2 cellular contexts compared by ENCODE assay signal in the genomic region with DNA sequence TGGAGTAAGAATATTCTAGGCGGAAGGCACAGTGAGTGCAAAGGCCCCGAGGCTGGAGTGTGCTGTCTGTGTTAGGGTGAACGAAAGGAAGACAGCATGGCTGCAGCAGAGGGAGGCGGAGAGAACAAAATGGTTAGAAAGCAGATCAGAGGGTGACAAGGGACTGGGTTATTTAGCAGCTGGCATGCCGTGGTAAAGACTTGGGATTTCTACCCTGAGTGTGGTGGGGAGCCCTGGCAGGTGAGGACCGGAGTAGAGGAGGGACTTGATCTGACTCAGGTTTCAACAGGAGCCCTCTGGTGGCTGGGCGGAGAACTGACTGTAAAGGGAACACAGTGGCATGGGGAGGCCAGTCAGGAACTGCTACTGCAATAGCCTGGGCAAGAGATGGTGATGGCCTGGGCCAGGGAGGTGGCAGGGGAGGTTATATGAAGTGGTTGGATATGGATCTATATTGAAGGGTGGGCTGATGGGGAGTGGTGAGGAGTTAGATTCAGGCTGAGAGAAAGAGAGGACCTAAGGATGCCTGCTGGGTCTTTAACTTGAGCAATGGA.
TF ChIP-seq lines count a peak whose summit lies in the region.

No MANE protein-coding gene starts in this region.

TF ChIP-seq in HEK293T, 16 proteins besides CTCF, POLR2A, EP300 and RAD21:
- TF ChIP-seq ELF4 (IDR thresholded peaks at IDR 0.05) (no peak), CTBP1 (IDR thresholded peaks at IDR 0.05; ENCODE audit: borderline replicate concordance) (no peak), BHLHE40 (IDR thresholded peaks at IDR 0.05; ENCODE audit: borderline replicate concordance) (no peak), TARDBP (IDR thresholded peaks at IDR 0.05) (no peak), SUZ12 (IDR thresholded peaks at IDR 0.05) (no peak), SP1 (IDR thresholded peaks at IDR 0.05) (no peak), FOXK2 (IDR thresholded peaks at IDR 0.05) (no peak), FOXA1 (IDR thresholded peaks at IDR 0.05) (no peak), ARNT (IDR thresholded peaks at IDR 0.05) (no peak), LEF1 (IDR thresholded peaks at IDR 0.05; ENCODE audit: borderline replicate concordance) (no peak), HDGF (IDR thresholded peaks at IDR 0.05; ENCODE audit: borderline replicate concordance) (no peak), L3MBTL2 (conservative IDR thresholded peaks at IDR 0.05) (no peak), NFRKB (IDR thresholded peaks at IDR 0.05) (no peak)
- TF ChIP-seq, protein P1, sequence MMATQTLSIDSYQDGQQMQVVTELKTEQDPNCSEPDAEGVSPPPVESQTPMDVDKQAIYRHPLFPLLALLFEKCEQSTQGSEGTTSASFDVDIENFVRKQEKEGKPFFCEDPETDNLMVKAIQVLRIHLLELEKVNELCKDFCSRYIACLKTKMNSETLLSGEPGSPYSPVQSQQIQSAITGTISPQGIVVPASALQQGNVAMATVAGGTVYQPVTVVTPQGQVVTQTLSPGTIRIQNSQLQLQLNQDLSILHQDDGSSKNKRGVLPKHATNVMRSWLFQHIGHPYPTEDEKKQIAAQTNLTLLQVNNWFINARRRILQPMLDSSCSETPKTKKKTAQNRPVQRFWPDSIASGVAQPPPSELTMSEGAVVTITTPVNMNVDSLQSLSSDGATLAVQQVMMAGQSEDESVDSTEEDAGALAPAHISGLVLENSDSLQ (IDR thresholded peaks at IDR 0.05) = no peak

TF ChIP-seq in K562, 482 proteins besides CTCF, POLR2A, EP300 and RAD21 (continues in another document):
- TF ChIP-seq ESRRA (IDR thresholded peaks at IDR 0.05; ENCODE audit: borderline replicate concordance, low read depth) = peak; percentile 42; the same call in 1 of the 2 replicates
- no peak; the same call in 1 of the 2 replicates for TF ChIP-seq ZNF174 (CRISPR knock-in tag; IDR thresholded peaks at IDR 0.05)
- TF ChIP-seq HLTF (IDR thresholded peaks at IDR 0.05) = no peak
- no peak for TF ChIP-seq ZNF764 (CRISPR knock-in tag; IDR thresholded peaks at IDR 0.05; ENCODE audit: low read depth)
- TF ChIP-seq, protein P2, sequence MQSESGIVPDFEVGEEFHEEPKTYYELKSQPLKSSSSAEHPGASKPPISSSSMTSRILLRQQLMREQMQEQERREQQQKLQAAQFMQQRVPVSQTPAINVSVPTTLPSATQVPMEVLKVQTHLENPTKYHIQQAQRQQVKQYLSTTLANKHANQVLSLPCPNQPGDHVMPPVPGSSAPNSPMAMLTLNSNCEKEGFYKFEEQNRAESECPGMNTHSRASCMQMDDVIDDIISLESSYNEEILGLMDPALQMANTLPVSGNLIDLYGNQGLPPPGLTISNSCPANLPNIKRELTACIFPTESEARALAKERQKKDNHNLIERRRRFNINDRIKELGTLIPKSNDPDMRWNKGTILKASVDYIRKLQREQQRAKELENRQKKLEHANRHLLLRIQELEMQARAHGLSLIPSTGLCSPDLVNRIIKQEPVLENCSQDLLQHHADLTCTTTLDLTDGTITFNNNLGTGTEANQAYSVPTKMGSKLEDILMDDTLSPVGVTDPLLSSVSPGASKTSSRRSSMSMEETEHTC (IDR thresholded peaks at IDR 0.05) = no peak
- peak; percentile 54; the same call in 1 of the 2 replicates for TF ChIP-seq ZNF444 (CRISPR knock-in tag; IDR thresholded peaks at IDR 0.05)
- no peak for TF ChIP-seq ELK1 (CRISPR knock-in tag; IDR thresholded peaks at IDR 0.05)
- TF ChIP-seq ZNF76 (CRISPR knock-in tag; IDR thresholded peaks at IDR 0.05; ENCODE audit: borderline replicate concordance) = no peak; the same call in none of the 2 replicates
- peak; percentile 82 for TF ChIP-seq NBN (IDR thresholded peaks at IDR 0.05; ENCODE audit: low read depth)
- TF ChIP-seq PTBP1 (IDR thresholded peaks at IDR 0.05; ENCODE audit: low read depth, low read length) = no peak
- peak; percentile 86 for TF ChIP-seq CC2D1A (IDR thresholded peaks at IDR 0.05)
- peak; percentile 69; the same call in 1 of the 2 replicates for TF ChIP-seq MTA3 (IDR thresholded peaks at IDR 0.05; ENCODE audit: borderline replicate concordance)
- 0 out of 2 replicates have a peak, but pooled peaks have one; percentile 19 for TF ChIP-seq CBX5 (IDR thresholded peaks at IDR 0.05; ENCODE audit: borderline replicate concordance, low read depth)
- TF ChIP-seq ZKSCAN1 (IDR thresholded peaks at IDR 0.05; ENCODE audit: low read depth, low read length) = peak; percentile 74
- TF ChIP-seq ZNF766 (CRISPR knock-in tag; conservative IDR thresholded peaks at IDR 0.05) = 0 out of 2 replicates have a peak, but pooled peaks have one; percentile 70
- TF ChIP-seq MCM2 (IDR thresholded peaks at IDR 0.05; ENCODE audit: low read depth) = no peak
- TF ChIP-seq MCM3 (IDR thresholded peaks at IDR 0.05) = no peak; the same call in 1 of the 2 replicates
- TF ChIP-seq EGR1 (conservative IDR thresholded peaks at IDR 0.05) = no peak
- no peak for TF ChIP-seq SIN3B (IDR thresholded peaks at IDR 0.05; ENCODE audit: low read depth)
- TF ChIP-seq ZNF699 (CRISPR knock-in tag; IDR thresholded peaks at IDR 0.05; ENCODE audit: insufficient replicate concordance) = no peak
- TF ChIP-seq GATA2 (CRISPR knock-in tag; IDR thresholded peaks at IDR 0.05) = no peak
- TF ChIP-seq FOXJ2 (tag; IDR thresholded peaks at IDR 0.05) = no peak
- TF ChIP-seq CHCHD3 (CRISPR knock-in tag; IDR thresholded peaks at IDR 0.05) = no peak
- TF ChIP-seq CBFB (CRISPR knock-in tag; IDR thresholded peaks at IDR 0.05) = 0 out of 2 replicates have a peak, but pooled peaks have one; percentile 67
- no peak for TF ChIP-seq NFE2L1 (tag; IDR thresholded peaks at IDR 0.05; ENCODE audit: borderline replicate concordance, low read depth)
- TF ChIP-seq, protein P3, sequence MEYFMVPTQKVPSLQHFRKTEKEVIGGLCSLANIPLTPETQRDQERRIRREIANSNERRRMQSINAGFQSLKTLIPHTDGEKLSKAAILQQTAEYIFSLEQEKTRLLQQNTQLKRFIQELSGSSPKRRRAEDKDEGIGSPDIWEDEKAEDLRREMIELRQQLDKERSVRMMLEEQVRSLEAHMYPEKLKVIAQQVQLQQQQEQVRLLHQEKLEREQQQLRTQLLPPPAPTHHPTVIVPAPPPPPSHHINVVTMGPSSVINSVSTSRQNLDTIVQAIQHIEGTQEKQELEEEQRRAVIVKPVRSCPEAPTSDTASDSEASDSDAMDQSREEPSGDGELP (CRISPR knock-in tag; IDR thresholded peaks at IDR 0.05; ENCODE audit: borderline replicate concordance) = peak; percentile 72; the same call in 1 of the 2 replicates
- no peak for TF ChIP-seq ATF1 (CRISPR knock-in tag; IDR thresholded peaks at IDR 0.05)
- TF ChIP-seq ATF1 (tag; IDR thresholded peaks at IDR 0.05) = peak; percentile 25; the same call in 1 of the 2 replicates
- TF ChIP-seq ASH1L (IDR thresholded peaks at IDR 0.05; ENCODE audit: borderline replicate concordance, low read depth, partially characterized antibody) = no peak
- no peak for TF ChIP-seq TSC22D4 (tag; IDR thresholded peaks at IDR 0.05)
- TF ChIP-seq POLR3A (IDR thresholded peaks at IDR 0.05; ENCODE audit: borderline replicate concordance, extremely low read depth, insufficient read depth, insufficient read length) = no peak
- TF ChIP-seq ZNF655 (CRISPR knock-in tag; IDR thresholded peaks at IDR 0.05) = no peak
- TF ChIP-seq E2F3 (CRISPR knock-in tag; IDR thresholded peaks at IDR 0.05) = no peak
- no peak for TF ChIP-seq ZNF217 (CRISPR knock-in tag; IDR thresholded peaks at IDR 0.05)
- TF ChIP-seq RFX5 (IDR thresholded peaks at IDR 0.05; ENCODE audit: low read depth, low read length) = no peak
- TF ChIP-seq CBX3 (IDR thresholded peaks at IDR 0.05; ENCODE audit: borderline replicate concordance in 1 of 2, low read length in 2 of 2) = peak in 1 of 2 experiments; percentile 52; a peak in 1 of 3 replicates
- TF ChIP-seq, protein P4, sequence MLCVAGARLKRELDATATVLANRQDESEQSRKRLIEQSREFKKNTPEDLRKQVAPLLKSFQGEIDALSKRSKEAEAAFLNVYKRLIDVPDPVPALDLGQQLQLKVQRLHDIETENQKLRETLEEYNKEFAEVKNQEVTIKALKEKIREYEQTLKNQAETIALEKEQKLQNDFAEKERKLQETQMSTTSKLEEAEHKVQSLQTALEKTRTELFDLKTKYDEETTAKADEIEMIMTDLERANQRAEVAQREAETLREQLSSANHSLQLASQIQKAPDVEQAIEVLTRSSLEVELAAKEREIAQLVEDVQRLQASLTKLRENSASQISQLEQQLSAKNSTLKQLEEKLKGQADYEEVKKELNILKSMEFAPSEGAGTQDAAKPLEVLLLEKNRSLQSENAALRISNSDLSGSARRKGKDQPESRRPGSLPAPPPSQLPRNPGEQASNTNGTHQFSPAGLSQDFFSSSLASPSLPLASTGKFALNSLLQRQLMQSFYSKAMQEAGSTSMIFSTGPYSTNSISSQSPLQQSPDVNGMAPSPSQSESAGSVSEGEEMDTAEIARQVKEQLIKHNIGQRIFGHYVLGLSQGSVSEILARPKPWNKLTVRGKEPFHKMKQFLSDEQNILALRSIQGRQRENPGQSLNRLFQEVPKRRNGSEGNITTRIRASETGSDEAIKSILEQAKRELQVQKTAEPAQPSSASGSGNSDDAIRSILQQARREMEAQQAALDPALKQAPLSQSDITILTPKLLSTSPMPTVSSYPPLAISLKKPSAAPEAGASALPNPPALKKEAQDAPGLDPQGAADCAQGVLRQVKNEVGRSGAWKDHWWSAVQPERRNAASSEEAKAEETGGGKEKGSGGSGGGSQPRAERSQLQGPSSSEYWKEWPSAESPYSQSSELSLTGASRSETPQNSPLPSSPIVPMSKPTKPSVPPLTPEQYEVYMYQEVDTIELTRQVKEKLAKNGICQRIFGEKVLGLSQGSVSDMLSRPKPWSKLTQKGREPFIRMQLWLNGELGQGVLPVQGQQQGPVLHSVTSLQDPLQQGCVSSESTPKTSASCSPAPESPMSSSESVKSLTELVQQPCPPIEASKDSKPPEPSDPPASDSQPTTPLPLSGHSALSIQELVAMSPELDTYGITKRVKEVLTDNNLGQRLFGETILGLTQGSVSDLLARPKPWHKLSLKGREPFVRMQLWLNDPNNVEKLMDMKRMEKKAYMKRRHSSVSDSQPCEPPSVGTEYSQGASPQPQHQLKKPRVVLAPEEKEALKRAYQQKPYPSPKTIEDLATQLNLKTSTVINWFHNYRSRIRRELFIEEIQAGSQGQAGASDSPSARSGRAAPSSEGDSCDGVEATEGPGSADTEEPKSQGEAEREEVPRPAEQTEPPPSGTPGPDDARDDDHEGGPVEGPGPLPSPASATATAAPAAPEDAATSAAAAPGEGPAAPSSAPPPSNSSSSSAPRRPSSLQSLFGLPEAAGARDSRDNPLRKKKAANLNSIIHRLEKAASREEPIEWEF (CRISPR knock-in tag; IDR thresholded peaks at IDR 0.05) = no peak
- TF ChIP-seq, protein P5, sequence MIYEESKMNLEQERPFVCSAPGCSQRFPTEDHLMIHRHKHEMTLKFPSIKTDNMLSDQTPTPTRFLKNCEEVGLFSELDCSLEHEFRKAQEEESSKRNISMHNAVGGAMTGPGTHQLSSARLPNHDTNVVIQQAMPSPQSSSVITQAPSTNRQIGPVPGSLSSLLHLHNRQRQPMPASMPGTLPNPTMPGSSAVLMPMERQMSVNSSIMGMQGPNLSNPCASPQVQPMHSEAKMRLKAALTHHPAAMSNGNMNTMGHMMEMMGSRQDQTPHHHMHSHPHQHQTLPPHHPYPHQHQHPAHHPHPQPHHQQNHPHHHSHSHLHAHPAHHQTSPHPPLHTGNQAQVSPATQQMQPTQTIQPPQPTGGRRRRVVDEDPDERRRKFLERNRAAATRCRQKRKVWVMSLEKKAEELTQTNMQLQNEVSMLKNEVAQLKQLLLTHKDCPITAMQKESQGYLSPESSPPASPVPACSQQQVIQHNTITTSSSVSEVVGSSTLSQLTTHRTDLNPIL (CRISPR knock-in tag; IDR thresholded peaks at IDR 0.05) = 0 out of 2 replicates have a peak, but pooled peaks have one; percentile 44
- peak; percentile 91; the same call in 1 of the 2 replicates for TF ChIP-seq SMARCA5 (IDR thresholded peaks at IDR 0.05)
- no peak for TF ChIP-seq ZNF232 (CRISPR knock-in tag; IDR thresholded peaks at IDR 0.05)
- TF ChIP-seq CSDE1 (IDR thresholded peaks at IDR 0.05) = no peak
- TF ChIP-seq, protein P6, sequence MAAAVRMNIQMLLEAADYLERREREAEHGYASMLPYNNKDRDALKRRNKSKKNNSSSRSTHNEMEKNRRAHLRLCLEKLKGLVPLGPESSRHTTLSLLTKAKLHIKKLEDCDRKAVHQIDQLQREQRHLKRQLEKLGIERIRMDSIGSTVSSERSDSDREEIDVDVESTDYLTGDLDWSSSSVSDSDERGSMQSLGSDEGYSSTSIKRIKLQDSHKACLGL (CRISPR knock-in tag; IDR thresholded peaks at IDR 0.05; ENCODE audit: borderline replicate concordance, poor library complexity, severe bottlenecking) = no peak
- no peak for TF ChIP-seq C11orf30 (IDR thresholded peaks at IDR 0.05; ENCODE audit: low read depth)
- TF ChIP-seq ZBTB26 (CRISPR knock-in tag; IDR thresholded peaks at IDR 0.05) = no peak; the same call in 1 of the 2 replicates
- TF ChIP-seq HDAC2 (IDR thresholded peaks at IDR 0.05) = peak; percentile 84
- no peak for TF ChIP-seq CBX2 (IDR thresholded peaks at IDR 0.05; ENCODE audit: insufficient read depth, low read length, poor library complexity, severe bottlenecking)
- TF ChIP-seq ZNF282 (CRISPR knock-in tag; IDR thresholded peaks at IDR 0.05) = no peak
- no peak for TF ChIP-seq RBM39 (optimal IDR thresholded peaks at IDR 0.05; ENCODE audit: low read depth, low read length)
- no peak for TF ChIP-seq SUPT5H (IDR thresholded peaks at IDR 0.05)
- TF ChIP-seq SMARCB1 (IDR thresholded peaks at IDR 0.05; ENCODE audit: insufficient read length, low read depth) = no peak
- TF ChIP-seq ZC3H4 (CRISPR knock-in tag; IDR thresholded peaks at IDR 0.05; ENCODE audit: borderline replicate concordance) = no peak
